1 cellular context compared by ENCODE assay signal in genomic region chr22:17628304-17629166, GRCh38.
TF ChIP-seq lines count a peak whose summit lies in the region.

TSS of gene ATP6V1E1 (minus strand) at chr22:17628749. CDS start at chr22:17628635, 114 bp downstream.

TF ChIP-seq in K562, 482 proteins besides CTCF, POLR2A, EP300 and RAD21 (continued from another document):
- TF ChIP-seq REST (CRISPR knock-in tag; IDR thresholded peaks at IDR 0.05; ENCODE audit: low read depth), result peak; percentile 68; the same call in 1 of the 2 replicates
- no peak for TF ChIP-seq ZNF696 (CRISPR knock-in tag; conservative IDR thresholded peaks at IDR 0.05)
- no peak for TF ChIP-seq PTBP1 (IDR thresholded peaks at IDR 0.05; ENCODE audit: low read depth, low read length)
